ENCODE assay signal across 1 cellular context in genomic region chr3:50611464-50612233, GRCh38.
A peak's percentile ranks its signal among the peaks of the same experiment; 100 is the strongest.
TF ChIP-seq lines count a peak whose summit lies in the region.

CISH (minus strand) TSS chr3:50611774; CDS start chr3:50611650, 124 bp downstream.

TF ChIP-seq in HepG2, 621 proteins besides CTCF, POLR2A, EP300 and RAD21 (continued from another document and continues in another):
- peak; percentile 66; the same call in 1 of the 2 replicates for TF ChIP-seq ZSCAN20 (CRISPR knock-in tag; IDR thresholded peaks at IDR 0.05; ENCODE audit: borderline replicate concordance)
- no peak for TF ChIP-seq MZF1 (CRISPR knock-in tag; IDR thresholded peaks at IDR 0.05; ENCODE audit: borderline replicate concordance)
- no peak for TF ChIP-seq KDM6A (CRISPR knock-in tag; IDR thresholded peaks at IDR 0.05; ENCODE audit: low read depth)
- no peak for TF ChIP-seq ZNF652 (CRISPR knock-in tag; IDR thresholded peaks at IDR 0.05; ENCODE audit: borderline replicate concordance, low read depth)
- TF ChIP-seq ZNF20 (CRISPR knock-in tag; IDR thresholded peaks at IDR 0.05) = no peak
- no peak for TF ChIP-seq AFF4 (CRISPR knock-in tag; IDR thresholded peaks at IDR 0.05)
- no peak; the same call in 1 of the 2 replicates for TF ChIP-seq ZNF235 (CRISPR knock-in tag; IDR thresholded peaks at IDR 0.05; ENCODE audit: borderline replicate concordance)
- no peak for TF ChIP-seq ZNF512 (CRISPR knock-in tag; IDR thresholded peaks at IDR 0.05)
- TF ChIP-seq ZNF546 (CRISPR knock-in tag; conservative IDR thresholded peaks at IDR 0.05) = peak; percentile 98
- peak; percentile 66; the same call in 1 of the 2 replicates for TF ChIP-seq PITX1 (CRISPR knock-in tag; IDR thresholded peaks at IDR 0.05)
- no peak for TF ChIP-seq ZNF549 (CRISPR knock-in tag; IDR thresholded peaks at IDR 0.05)
- no peak; the same call in 1 of the 2 replicates for TF ChIP-seq TP53 (CRISPR knock-in tag; conservative IDR thresholded peaks at IDR 0.05)
- no peak for TF ChIP-seq MIXL1 (CRISPR knock-in tag; IDR thresholded peaks at IDR 0.05)
- TF ChIP-seq ZNF576 (CRISPR knock-in tag; IDR thresholded peaks at IDR 0.05) = no peak
- peak; percentile 48; the same call in 1 of the 2 replicates for TF ChIP-seq KDM5A (IDR thresholded peaks at IDR 0.05; ENCODE audit: borderline replicate concordance, low read length)
- TF ChIP-seq ZFY (CRISPR knock-in tag; IDR thresholded peaks at IDR 0.05) = 0 out of 2 replicates have a peak, but pooled peaks have one; percentile 40
- peak; percentile 33; the same call in 1 of the 2 replicates for TF ChIP-seq KMT2A (CRISPR knock-in tag; IDR thresholded peaks at IDR 0.05)
- TF ChIP-seq HNRNPLL (IDR thresholded peaks at IDR 0.05; ENCODE audit: low read depth, low read length, poor library complexity, severe bottlenecking) = peak; percentile 37
- TF ChIP-seq ZFP37 (CRISPR knock-in tag; IDR thresholded peaks at IDR 0.05; ENCODE audit: borderline replicate concordance) = no peak
- no peak for TF ChIP-seq CEBPZ (IDR thresholded peaks at IDR 0.05; ENCODE audit: low read length)
- TF ChIP-seq MTF2 (CRISPR knock-in tag; IDR thresholded peaks at IDR 0.05; ENCODE audit: borderline replicate concordance) = no peak
- peak; percentile 95 for TF ChIP-seq ZNF772 (CRISPR knock-in tag; IDR thresholded peaks at IDR 0.05)
- peak; percentile 82 for TF ChIP-seq PAXIP1 (CRISPR knock-in tag; conservative IDR thresholded peaks at IDR 0.05)
- peak; percentile 94 for TF ChIP-seq ATF7-NPFF (CRISPR knock-in tag; IDR thresholded peaks at IDR 0.05; ENCODE audit: low read depth)
- peak; percentile 72 for TF ChIP-seq THAP9 (CRISPR knock-in tag; IDR thresholded peaks at IDR 0.05; ENCODE audit: borderline replicate concordance)
- TF ChIP-seq ZNF160 (CRISPR knock-in tag; IDR thresholded peaks at IDR 0.05) = peak; percentile 68; the same call in 1 of the 2 replicates
- TF ChIP-seq SP4 (CRISPR knock-in tag; IDR thresholded peaks at IDR 0.05) = no peak; the same call in none of the 2 replicates
- TF ChIP-seq PCBP1 (IDR thresholded peaks at IDR 0.05; ENCODE audit: borderline replicate concordance, low read depth, low read length) = no peak
- TF ChIP-seq ZNF678 (CRISPR knock-in tag; IDR thresholded peaks at IDR 0.05) = peak; percentile 75; the same call in 1 of the 2 replicates
- peak; percentile 88 for TF ChIP-seq NFYB (CRISPR knock-in tag; IDR thresholded peaks at IDR 0.05)
- TF ChIP-seq CHD2 (IDR thresholded peaks at IDR 0.05; ENCODE audit: low read depth, low read length) = no peak
- 0 out of 2 replicates have a peak, but pooled peaks have one; percentile 67 for TF ChIP-seq ZBTB2 (CRISPR knock-in tag; IDR thresholded peaks at IDR 0.05; ENCODE audit: low read depth)
- TF ChIP-seq HNF4G (IDR thresholded peaks at IDR 0.05; ENCODE audit: borderline replicate concordance, low read depth, low read length) = no peak
- TF ChIP-seq HNF4G (CRISPR knock-in tag; IDR thresholded peaks at IDR 0.05; ENCODE audit: borderline replicate concordance, low read depth) = peak; percentile 55; the same call in 1 of the 2 replicates
- peak; percentile 57 to 82 for TF ChIP-seq HMGXB4 (CRISPR knock-in tag; IDR thresholded peaks at IDR 0.05; ENCODE audit: borderline replicate concordance in 1 of 2, low read depth in 1 of 2)
- TF ChIP-seq ZNF619 (CRISPR knock-in tag; IDR thresholded peaks at IDR 0.05) = no peak
- TF ChIP-seq AGO2 (optimal IDR thresholded peaks at IDR 0.05; ENCODE audit: low read depth, low read length) = no peak
- no peak for TF ChIP-seq DBP (CRISPR knock-in tag; IDR thresholded peaks at IDR 0.05; ENCODE audit: not compliant biosample characterization)
